Comparison of ENCODE assay signal across 19 cellular contexts in genomic region chr2:65120990-65121693, GRCh38. TPM values are rescaled to one million over a fixed set of nuclear protein-coding genes. Genes with fewer than 3 reads are reported as not detected.
DNase-seq lines count a peak whose midpoint lies in the region; ATAC-seq, FAIRE-seq and TF ChIP-seq lines count a peak whose summit lies in the region.
"Had no signal": no experiment of that assay in that cellular context is flagged by ENCODE, and none has a peak within 500 bp of the region (broad histone marks: within the 10 kb centered on the region; RNA-seq: fewer than 3 reads in every experiment).

No MANE protein-coding gene starts in this region.

- no peaks in the 10 kb centered on the region for H3K27me3 Mint-ChIP-seq in IgD-negative memory B cell

- H3K9ac ChIP-seq in endothelial cell of umbilical vein (replicated peaks; ENCODE audit: extremely low read depth, insufficient read depth, low read length) = no peak overlapping the region

- H3K27ac ChIP-seq in endothelial cell of umbilical vein (ENCODE audit: insufficient read depth, low read depth, low read length) = no peak overlapping the region
- H3K27ac ChIP-seq: 22Rv1; BLaER1 treated with 17β-estradiol and CSF1 and Interleukin-3, amounts not matched to agents 10 nM and 100 nM; ovary had no signal

- TF ChIP-seq POLR2A in endothelial cell of umbilical vein (IDR thresholded peaks at IDR 0.05; ENCODE audit: low read depth, low read length) = peak; percentile 23

- H3K4me1 ChIP-seq in endothelial cell of umbilical vein (ENCODE audit: control insufficient read depth, extremely low read depth, insufficient read depth, low read length) = peaks cover 6% of the 10 kb centered on the region

- H3K9me3 ChIP-seq in endothelial cell of umbilical vein (replicated peaks; ENCODE audit: control insufficient read depth, insufficient read depth, low read length) = no peaks in the 10 kb centered on the region
- H3K9me3 ChIP-seq: BLaER1 treated with 17β-estradiol and CSF1 and Interleukin-3, amounts not matched to agents 10 nM and 100 nM; ovary; thoracic aorta had no signal

- ATAC-seq in HG03521 (IDR thresholded peaks at IDR 0.05; ENCODE audit: unreplicated experiment) = no peak

- peak; percentile 15 for FAIRE-seq in endothelial cell of umbilical vein (lab: Jason Lieb, UNC)
- FAIRE-seq: H54 had no signal

- H3K4me3 Mint-ChIP-seq in IgD-negative memory B cell = peak overlapping the region in 1 of 4 donors; percentile 70

- H3K4me3 ChIP-seq in endothelial cell of umbilical vein (replicated peaks in 1 of 3; ENCODE audit: insufficient read depth in 1 of 3, low read depth in 1 of 3, low read length in 3 of 3) = no peak overlapping the region
- H3K4me3 ChIP-seq in H7 (ENCODE audit: insufficient read depth, low read depth, low read length) = no peak overlapping the region
- H3K4me3 ChIP-seq: BLaER1 treated with 17β-estradiol and CSF1 and Interleukin-3, amounts not matched to agents 10 nM and 100 nM; ovary; thoracic aorta had no signal

- H2AFZ ChIP-seq in endothelial cell of umbilical vein (ENCODE audit: low read depth, low read length) = no peak overlapping the region

- BruUV-seq in endothelial cell of umbilical vein (replicated peaks; lab: Mats Ljungman, UMichigan) = no TSS peak

- H3K4me2 ChIP-seq in endothelial cell of umbilical vein (ENCODE audit: insufficient read depth, low read length) = no peak overlapping the region

- H3K27ac Mint-ChIP-seq in IgD-negative memory B cell = peak overlapping the region in 2 of 3 donors; percentile 10 to 26
- H3K27ac Mint-ChIP-seq: activated T-helper 2 cell treated with anti-CD3 and anti-CD28 coated beads, Interferon-gamma antibody, Interleukin-2, Interleukin-4, amounts not matched to agents 10 μg/mL and 5 μg/mL and 100 μg/mL, durations not matched to agents 14 hours and 24 hours and 36 hours had no signal

- POLR2A ChIA-PET in endothelial cell of umbilical vein (lab: Charles Lee) = no interaction called here

- H3K9me1 ChIP-seq in endothelial cell of umbilical vein (replicated peaks; ENCODE audit: control insufficient read depth, extremely low read depth, insufficient read depth, low read length) = no peaks in the 10 kb centered on the region

- H3K36me3 ChIP-seq in endothelial cell of umbilical vein (ENCODE audit: control insufficient read depth in 2 of 2, extremely low read depth in 1 of 2, insufficient read depth in 2 of 2, low read length in 2 of 2) = no peaks in the 10 kb centered on the region
- H3K36me3 ChIP-seq in H7 (replicated peaks; ENCODE audit: control insufficient read depth, insufficient read depth, low read length) = no peaks in the 10 kb centered on the region
- H3K36me3 ChIP-seq: ovary, thoracic aorta had no signal

- peaks cover 34% of the 10 kb centered on the region for H4K20me1 ChIP-seq in endothelial cell of umbilical vein (replicated peaks; ENCODE audit: control insufficient read depth, extremely low read depth, insufficient read depth, low read length)

- peaks cover 99% of the 10 kb centered on the region for H3K79me2 ChIP-seq in endothelial cell of umbilical vein (ENCODE audit: control insufficient read depth, insufficient read depth, low read length)

- H3K27me3 ChIP-seq in endothelial cell of umbilical vein (ENCODE audit: control insufficient read depth in 2 of 2, insufficient read depth in 2 of 2, low read length in 2 of 2) (no peaks in the 10 kb centered on the region), H7 (ENCODE audit: control insufficient read depth, insufficient read depth, low read length) (no peaks in the 10 kb centered on the region)
- H3K27me3 ChIP-seq: BLaER1 treated with 17β-estradiol and CSF1 and Interleukin-3, amounts not matched to agents 10 nM and 100 nM; ovary had no signal

- H3K4me1 Mint-ChIP-seq in IgD-negative memory B cell = peaks cover 36 to 38% (median 36%) of the 10 kb centered on the region in 3 donors

- TF ChIP-seq CTCF in endothelial cell of umbilical vein (IDR thresholded peaks at IDR 0.05; ENCODE audit: extremely low read depth in 1 of 2, insufficient read depth in 1 of 2, low read depth in 1 of 2, low read length in 2 of 2) = no peak

- dilution Hi-C loops in endothelial cell of umbilical vein (cut with MboI; ENCODE audit: extremely low pct_ligation_motif_present, low sequenced_read_pairs) = no loop called here

- intact Hi-C loops in endothelial cell of umbilical vein (cut with micrococcal nuclease) (no loop called here), posterior vena cava (cut with DNase I) (no loop called here)

- peaks cover 6% of the 10 kb centered on the region for H3K36me3 Mint-ChIP-seq in IgD-negative memory B cell

- no peaks in the 10 kb centered on the region for H3K9me3 Mint-ChIP-seq in IgD-negative memory B cell
- H3K9me3 Mint-ChIP-seq: activated T-helper 2 cell treated with anti-CD3 and anti-CD28 coated beads, Interferon-gamma antibody, Interleukin-2, Interleukin-4, amounts not matched to agents 10 μg/mL and 5 μg/mL and 100 μg/mL, durations not matched to agents 14 hours and 24 hours and 36 hours had no signal

- CTCF ChIA-PET in endothelial cell of umbilical vein (lab: Charles Lee) = no interaction called here

- DNase-seq in DMS79 treated with DMSO at 0.1 percent for 48 hours (lab: John Stamatoyannopoulos, UW) (peak; percentile 24), DMS79 (lab: John Stamatoyannopoulos, UW) (no peak), endothelial cell of umbilical vein (ENCODE audit: low read depth, low spot score) (no peak), posterior vena cava (ENCODE audit: low spot score) (peak; percentile 25), NCI-H146 (lab: John Stamatoyannopoulos, UW) (no peak), H7 (no peak)
- DNase-seq: amniotic stem cell; NCI-H1694; NCI-H446; ovary; RPMI8226; stimulated activated CD4-positive, alpha-beta T cell treated with anti-CD3 and anti-CD28 coated beads, Interleukin-4, amount 100 ng/mL, for 1 hour had no signal

TF ChIP-seq in endothelial cell of umbilical vein, 7 proteins besides CTCF, POLR2A, EP300 and RAD21:
- TF ChIP-seq GATA2 (IDR thresholded peaks at IDR 0.05; ENCODE audit: insufficient read depth, insufficient read length, low read depth, low read length) = no peak
- no peak for TF ChIP-seq MAX (IDR thresholded peaks at IDR 0.05; ENCODE audit: insufficient read depth, insufficient read length)
- TF ChIP-seq POLR2AphosphoS5 (IDR thresholded peaks at IDR 0.05; ENCODE audit: insufficient read depth, low read depth, low read length) = no peak
- TF ChIP-seq MYC (IDR thresholded peaks at IDR 0.05; ENCODE audit: low read depth, low read length) = no peak
- no peak for TF ChIP-seq FOS (IDR thresholded peaks at IDR 0.05; ENCODE audit: borderline replicate concordance, insufficient read depth, low read length)
- no peak for TF ChIP-seq EZH2 (IDR thresholded peaks at IDR 0.05; ENCODE audit: borderline replicate concordance, low read depth, low read length, severe bottlenecking)
- TF ChIP-seq JUN (IDR thresholded peaks at IDR 0.05; ENCODE audit: borderline replicate concordance, insufficient read depth, insufficient read length, low read depth) = no peak

RNA-seq across cellular contexts. Expression of gene RAB1A, which starts 8.8 kb away (rescaled TPM):
- polyA plus RNA-seq in IgD-negative memory B cell (44.4 TPM), endothelial cell of umbilical vein (87.9 and 121 TPM in 2 replicates)
- total RNA-seq in endothelial cell of umbilical vein (170 and 176 TPM in 2 replicates), posterior vena cava (100 to 1,000 TPM; 138 to 146 TPM)
- polyA plus RNA-seq in endothelial cell of umbilical vein (2011; cell fraction: cytosol; rRNA removed) = 146 and 156 TPM in 2 replicates
- polyA plus RNA-seq in endothelial cell of umbilical vein (2011; cell fraction: nucleus; rRNA removed) = 56.9 and 61.2 TPM in 2 replicates
- 240 and 279 TPM in 2 replicates for polyA plus RNA-seq in endothelial cell of umbilical vein (2012)
- 64.0 and 108 TPM in 2 replicates for polyA minus RNA-seq in endothelial cell of umbilical vein
- 33.6 TPM for polyA minus RNA-seq in endothelial cell of umbilical vein (2011; cell fraction: cytosol; rRNA and poly(A)+ RNA removed)
- 40.2 and 52.6 TPM in 2 replicates for polyA minus RNA-seq in endothelial cell of umbilical vein (2011; cell fraction: nucleus; rRNA and poly(A)+ RNA removed)
- total RNA-seq in H7 (2014; rRNA removed; shearing (Covaris generic)) = 73.7 and 76.9 TPM in 2 replicates

Comparison
In these comparisons a context has a peak if more than half of its experiments do, and no peak if none do; other contexts are left out.
1. DNase-seq: peak in DMS79 treated with DMSO at 0.1 percent for 48 hours (single experiment) and posterior vena cava (single experiment); none in DMS79 (single experiment), endothelial cell of umbilical vein (single experiment), NCI-H146 (single experiment) and H7 (single experiment).